Comparison of ENCODE assay signal across 10 cellular contexts in the genomic region with DNA sequence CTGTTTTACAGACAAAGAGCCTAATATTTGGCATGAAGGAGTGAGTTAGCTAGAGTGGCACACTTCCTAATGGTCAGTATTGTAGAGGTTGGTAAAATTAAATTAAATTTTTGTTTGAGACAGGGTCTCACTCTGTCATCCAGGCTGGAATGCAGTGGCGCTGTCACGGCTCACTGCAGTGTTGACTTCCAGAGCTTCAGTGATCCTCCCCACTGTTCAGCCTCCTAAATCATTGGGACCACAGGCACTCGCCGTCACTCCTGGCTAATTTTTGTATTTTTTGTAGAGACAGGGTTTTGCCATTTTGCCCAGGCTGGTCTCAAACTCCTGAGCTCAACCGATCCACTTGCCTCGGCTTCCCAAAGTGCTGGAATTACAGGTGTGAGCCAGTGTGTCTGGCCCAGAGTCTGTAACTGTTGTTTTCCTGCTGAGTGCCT.
DNase-seq lines count a peak whose midpoint lies in the region; ATAC-seq and TF ChIP-seq lines count a peak whose summit lies in the region.
"Had no signal": no experiment of that assay in that cellular context is flagged by ENCODE, and none has a peak within 500 bp of the region (broad histone marks: within the 10 kb centered on the region; RNA-seq: fewer than 3 reads in every experiment).

No MANE protein-coding gene starts in this region.

- peaks cover 7% of the 10 kb centered on the region for H3F3A ChIP-seq in smooth muscle cell (ENCODE audit: low read depth)

- no peak overlapping the region for H3K4me3 ChIP-seq in SK-N-MC
- H3K4me3 ChIP-seq in smooth muscle cell, result no peak overlapping the region
- H3K4me3 ChIP-seq in effector memory CD4-positive, alpha-beta T cell (ENCODE audit: insufficient read depth, low read depth, low read length, poor library complexity, severe bottlenecking), result no peak overlapping the region
- H3K4me3 ChIP-seq: K562 had no signal

- TF ChIP-seq CTCF in Calu3 (IDR thresholded peaks at IDR 0.05; ENCODE audit: unreplicated experiment) (no peak), smooth muscle cell (IDR thresholded peaks at IDR 0.05; ENCODE audit: borderline replicate concordance, insufficient read depth, poor library complexity, severe bottlenecking) (no peak), CD14-positive monocyte (IDR thresholded peaks at IDR 0.05) (no peak)

- no peaks in the 10 kb centered on the region for H3K27me3 Mint-ChIP-seq in Calu3 (ENCODE audit: unreplicated experiment)
- H3K27me3 Mint-ChIP-seq in CD14-positive monocyte (ENCODE audit: low read depth in 3 of 3), result peaks cover 0 to 1% (median 0%) of the 10 kb centered on the region in 3 donors

- H2AFZ ChIP-seq in smooth muscle cell (ENCODE audit: low read depth), result no peak overlapping the region

- H3K4me1 ChIP-seq in smooth muscle cell (ENCODE audit: low read depth), result no peaks in the 10 kb centered on the region
- H3K4me1 ChIP-seq in effector memory CD4-positive, alpha-beta T cell (ENCODE audit: control insufficient read depth, insufficient read depth, low read length, poor library complexity, severe bottlenecking), result no peaks in the 10 kb centered on the region

- peak overlapping the region; percentile 73 for H3K4me2 ChIP-seq in smooth muscle cell

- H3K4me3 Mint-ChIP-seq in Calu3 (ENCODE audit: low read depth, unreplicated experiment), result peak overlapping the region; percentile 33
- H3K4me3 Mint-ChIP-seq in CD14-positive monocyte, result no peak overlapping the region

- H3K9me3 ChIP-seq in SK-N-MC (ENCODE audit: low read depth, low read length) (no peaks in the 10 kb centered on the region), smooth muscle cell (replicated peaks; ENCODE audit: low read depth) (no peaks in the 10 kb centered on the region)
- no peaks in the 10 kb centered on the region for H3K9me3 ChIP-seq in effector memory CD4-positive, alpha-beta T cell (ENCODE audit: control insufficient read depth, low read length)

- 67% methylated on average over 6 of the region's 6 CpGs for WGBS in smooth muscle cell (ENCODE audit: low lambda C conversion rate)

- DNase-seq in Calu3 (no peak), SK-N-MC (ENCODE audit: low read depth, low spot score) (no peak), glomerular visceral epithelial cell (ENCODE audit: extremely low spot score) (peak; percentile 52), smooth muscle cell (lab: John Stamatoyannopoulos, UW; ENCODE audit: unreplicated experiment) (no peak), GM19240 (ENCODE audit: insufficient read length, low spot score) (no peak), CD14-positive monocyte (ENCODE audit: low spot score) (no peak)
- no peak for DNase-seq in effector memory CD4-positive, alpha-beta T cell
- DNase-seq: activated gamma-delta T cell treated with Interleukin-2 at 50 U/mL for 16 hours had no signal

- H3K9me3 Mint-ChIP-seq in Calu3 (ENCODE audit: low read depth, unreplicated experiment), result no peaks in the 10 kb centered on the region
- H3K9me3 Mint-ChIP-seq in CD14-positive monocyte, result no peaks in the 10 kb centered on the region

- no peak overlapping the region for H3K9ac ChIP-seq in SK-N-MC (ENCODE audit: insufficient read length)
- peak overlapping the region; percentile 90 for H3K9ac ChIP-seq in smooth muscle cell (ENCODE audit: low read depth)

- peak overlapping the region; percentile 53 for H3K27ac Mint-ChIP-seq in Calu3 (ENCODE audit: unreplicated experiment)
- peak overlapping the region in 1 of 7 donors; percentile 36 for H3K27ac Mint-ChIP-seq in CD14-positive monocyte

- peak overlapping the region; percentile 45; the same call in 1 of the 2 replicates for H3K27ac ChIP-seq in SK-N-MC
- H3K27ac ChIP-seq in smooth muscle cell (ENCODE audit: low read depth), result peak overlapping the region; percentile 97
- H3K27ac ChIP-seq in effector memory CD4-positive, alpha-beta T cell (ENCODE audit: insufficient read depth, low read length, poor library complexity, severe bottlenecking), result no peak overlapping the region

- ATAC-seq in HG03432 (IDR thresholded peaks at IDR 0.05; ENCODE audit: unreplicated experiment), result no peak

- CTCF ChIA-PET in Calu3 (lab: Charles Lee), result interaction anchor here (0.7 to 1.4 kb wide), 8 partner anchors 13 to 264 kb away, joined by 3 to 6 read pairs (median 4); no protein-coding TSS in a partner anchor

- no peaks in the 10 kb centered on the region for H3K27me3 ChIP-seq in smooth muscle cell (ENCODE audit: low read depth)
- H3K27me3 ChIP-seq in effector memory CD4-positive, alpha-beta T cell (replicated peaks; ENCODE audit: control insufficient read depth, insufficient read depth, low read length, poor library complexity, severe bottlenecking), result no peaks in the 10 kb centered on the region

- H3K79me2 ChIP-seq in smooth muscle cell (ENCODE audit: low read depth), result no peaks in the 10 kb centered on the region

- peaks cover 12% of the 10 kb centered on the region for H3K4me1 Mint-ChIP-seq in Calu3 (ENCODE audit: low read depth, unreplicated experiment)
- H3K4me1 Mint-ChIP-seq in CD14-positive monocyte, result peaks cover 18% of the 10 kb centered on the region

- intact Hi-C loops in Calu3 (cut with micrococcal nuclease; ENCODE audit: unreplicated experiment) (loop anchor here (5.0 kb wide), 1 partner anchor 266 kb away; the partner anchor contains the start of gene SPAG4), CD14-positive monocyte (cut with micrococcal nuclease) (no loop called here)

- no peaks in the 10 kb centered on the region for H4K20me1 ChIP-seq in smooth muscle cell (ENCODE audit: low read depth)

- no peaks in the 10 kb centered on the region for H3K36me3 Mint-ChIP-seq in Calu3 (ENCODE audit: insufficient read depth, unreplicated experiment)
- H3K36me3 Mint-ChIP-seq in CD14-positive monocyte, result peaks cover 25 to 37% of the 10 kb centered on the region in 2 donors

- no TSS peak for BruUV-seq in Calu3 (replicated peaks; lab: Mats Ljungman, UMichigan)

- H3K36me3 ChIP-seq in SK-N-MC (ENCODE audit: insufficient read depth, low read length), result peaks cover 3% of the 10 kb centered on the region; the same call in 1 of the 2 replicates
- no peaks in the 10 kb centered on the region for H3K36me3 ChIP-seq in smooth muscle cell (ENCODE audit: low read depth)
- H3K36me3 ChIP-seq in effector memory CD4-positive, alpha-beta T cell (ENCODE audit: control insufficient read depth, insufficient read depth, low read length), result peaks cover 6% of the 10 kb centered on the region
